Comparison of ENCODE assay signal across 19 cellular contexts in the genomic region with DNA sequence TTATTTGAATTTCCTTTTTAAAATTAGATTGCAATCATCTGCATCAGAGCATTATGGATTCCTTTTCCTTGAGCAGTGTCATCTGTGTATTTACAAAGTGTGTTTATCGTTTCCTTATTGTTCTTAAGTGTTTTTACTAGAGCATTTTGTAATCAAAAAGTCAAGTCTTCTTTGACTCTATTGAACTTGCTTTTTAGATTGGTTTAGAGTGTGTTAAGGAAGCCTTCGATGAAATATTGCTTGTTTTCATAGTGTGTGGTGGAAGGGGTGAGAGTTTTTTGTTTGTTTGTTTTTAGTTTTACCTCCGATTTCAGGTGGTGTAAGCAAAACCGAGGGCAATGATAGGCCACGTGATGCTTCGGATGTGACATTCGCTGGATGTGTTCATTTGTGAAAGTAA. TPM values are rescaled to one million over a fixed set of nuclear protein-coding genes. Genes with fewer than 3 reads are reported as not detected.
"Had no signal": no experiment of that assay in that cellular context is flagged by ENCODE, and none has a peak within 500 bp of the region (broad histone marks: within the 10 kb centered on the region; RNA-seq: fewer than 3 reads in every experiment).

No MANE protein-coding gene starts in this region.

- ATAC-seq: effector memory CD8-positive, alpha-beta T cell; gastroesophageal sphincter had no signal

- FAIRE-seq: astrocyte, keratinocyte, small intestine had no signal

- H3K36me3 ChIP-seq: gastroesophageal sphincter, tibial nerve had no signal

- H3K27ac Mint-ChIP-seq: activated naive CD4-positive, alpha-beta T cell treated with anti-CD3 and anti-CD28 coated beads, Interleukin-2, amount 10 ng/mL, durations not matched to agents 7 days and 5 days; activated T-helper 2 cell treated with anti-CD3 and anti-CD28 coated beads, Interferon-gamma antibody, Interleukin-2, Interleukin-4, amounts not matched to agents 10 μg/mL and 5 μg/mL and 100 μg/mL, durations not matched to agents 14 hours and 24 hours and 36 hours; effector memory CD8-positive, alpha-beta T cell; naive B cell had no signal

- H3K4me1 Mint-ChIP-seq: activated naive CD4-positive, alpha-beta T cell treated with anti-CD3 and anti-CD28 coated beads, Interleukin-2, amount 10 ng/mL, durations not matched to agents 7 days and 5 days; naive B cell had no signal

- H3K27me3 Mint-ChIP-seq: activated naive CD4-positive, alpha-beta T cell treated with anti-CD3 and anti-CD28 coated beads, Interleukin-2, amount 10 ng/mL, durations not matched to agents 7 days and 5 days; effector memory CD8-positive, alpha-beta T cell had no signal

- H3K4me1 ChIP-seq: gastroesophageal sphincter had no signal

- H3K4me3 Mint-ChIP-seq: activated naive CD4-positive, alpha-beta T cell treated with anti-CD3 and anti-CD28 coated beads, Interleukin-2, amount 10 ng/mL, durations not matched to agents 7 days and 5 days; effector memory CD8-positive, alpha-beta T cell; naive B cell had no signal

- H3K9me3 ChIP-seq: gastroesophageal sphincter, tibial nerve had no signal

- H3K27ac ChIP-seq: gastroesophageal sphincter had no signal

- DNase-seq: activated CD4-positive, alpha-beta T cell treated with anti-CD3 and anti-CD28 coated beads for 1 hour; activated CD4-positive, alpha-beta T cell treated with anti-CD3 and anti-CD28 coated beads, Interleukin-2, amount 50 U/mL, for 48 hours; activated naive CD4-positive, alpha-beta T cell treated with anti-CD3 and anti-CD28 coated beads, Interleukin-2, amount 10 ng/mL, durations not matched to agents 7 days and 5 days; activated T-cell treated with anti-CD3 and anti-CD28 coated beads, Interleukin-2, amount 50 U/mL, for 1 hour; dermis blood vessel endothelial cell; effector memory CD8-positive, alpha-beta T cell; hippocampal formation; naive B cell; posterior cingulate gyrus; small intestine; stimulated activated CD4-positive, alpha-beta T cell treated with anti-CD3 and anti-CD28 coated beads, Interleukin-4, amount 100 ng/mL, for 4 hours; stimulated activated CD8-positive, alpha-beta memory T cell treated with anti-CD3 and anti-CD28 coated beads, Interleukin-4, amount 100 ng/mL, for 48 hours; stimulated activated naive CD4-positive, alpha-beta T cell treated with Interleukin-2 at 50 U/mL for 16 hours; substantia nigra had no signal

- H3K36me3 Mint-ChIP-seq: activated naive CD4-positive, alpha-beta T cell treated with anti-CD3 and anti-CD28 coated beads, Interleukin-2, amount 10 ng/mL, durations not matched to agents 7 days and 5 days; naive B cell had no signal

- H3K27me3 ChIP-seq: gastroesophageal sphincter, tibial nerve had no signal

- H3K4me3 ChIP-seq: gastroesophageal sphincter, tibial nerve had no signal

RNA-seq across cellular contexts. Expression of a gene that starts 45.7 kb away (rescaled TPM):
- total RNA-seq: activated T-helper 2 cell treated with anti-CD3 and anti-CD28 coated beads, Interferon-gamma antibody, Interleukin-2, Interleukin-4, amounts not matched to agents 10 μg/mL and 5 μg/mL and 100 μg/mL, durations not matched to agents 14 hours and 24 hours and 36 hours had no signal
